Comparison of ENCODE assay signal across 30 cellular contexts in the genomic region with DNA sequence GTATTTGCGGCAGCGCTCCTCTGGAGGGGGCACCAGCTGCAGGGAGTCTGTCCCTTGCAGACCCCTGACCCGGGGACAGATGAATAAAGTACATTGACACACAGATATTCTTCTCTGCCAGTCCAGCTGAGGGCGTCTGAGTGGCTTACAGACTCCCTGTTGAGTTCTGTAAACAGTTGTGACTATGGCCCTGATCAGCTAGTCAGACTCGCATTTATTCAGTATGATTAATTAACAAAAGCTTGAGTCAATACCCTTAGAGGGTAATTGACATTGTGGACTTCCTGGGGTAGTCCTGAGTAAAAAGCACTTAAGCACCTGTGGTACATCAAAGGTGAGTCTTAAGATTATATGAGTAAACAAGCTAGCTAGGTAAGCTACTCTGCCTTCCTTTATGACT. TPM values are rescaled to one million over a fixed set of nuclear protein-coding genes. Genes with fewer than 3 reads are reported as not detected.
DNase-seq lines count a peak whose midpoint lies in the region; ATAC-seq lines count a peak whose summit lies in the region.
"Had no signal": no experiment of that assay in that cellular context is flagged by ENCODE, and none has a peak within 500 bp of the region (broad histone marks: within the 10 kb centered on the region; RNA-seq: fewer than 3 reads in every experiment).

No MANE protein-coding gene starts in this region.

- no peaks in the 10 kb centered on the region for H3K36me3 Mint-ChIP-seq in activated naive CD4-positive, alpha-beta T cell treated with anti-CD3 and anti-CD28 coated beads for 36 hours (ENCODE audit: low read depth)
- H3K36me3 Mint-ChIP-seq: activated CD8-positive, alpha-beta memory T cell treated with anti-CD3 and anti-CD28 coated beads, Interleukin-2, amount 10 ng/mL, durations not matched to agents 7 days and 5 days; CD4-positive, CD25-positive, alpha-beta regulatory T cell had no signal

- no peaks in the 10 kb centered on the region for H3K4me1 Mint-ChIP-seq in activated naive CD4-positive, alpha-beta T cell treated with anti-CD3 and anti-CD28 coated beads for 36 hours (ENCODE audit: low read depth)
- H3K4me1 Mint-ChIP-seq: activated CD8-positive, alpha-beta memory T cell treated with anti-CD3 and anti-CD28 coated beads, Interleukin-2, amount 10 ng/mL, durations not matched to agents 7 days and 5 days; CD4-positive, CD25-positive, alpha-beta regulatory T cell; nephron had no signal

- ATAC-seq in GM18520 (IDR thresholded peaks at IDR 0.05; ENCODE audit: unreplicated experiment) (no peak), GM21737 (IDR thresholded peaks at IDR 0.05; ENCODE audit: unreplicated experiment) (no peak)
- ATAC-seq: activated CD8-positive, alpha-beta memory T cell treated with anti-CD3 and anti-CD28 coated beads, Interleukin-2, amount 10 ng/mL, durations not matched to agents 7 days and 5 days; activated T-cell treated with anti-CD3 and anti-CD28 coated beads, Interleukin-2, amount 50 U/mL, for 72 hours; K562; mucosa of descending colon had no signal

- no peaks in the 10 kb centered on the region for H3K27me3 Mint-ChIP-seq in activated naive CD4-positive, alpha-beta T cell treated with anti-CD3 and anti-CD28 coated beads for 36 hours (ENCODE audit: low read depth)
- H3K27me3 Mint-ChIP-seq: activated CD8-positive, alpha-beta memory T cell treated with anti-CD3 and anti-CD28 coated beads, Interleukin-2, amount 10 ng/mL, durations not matched to agents 7 days and 5 days; CD4-positive, CD25-positive, alpha-beta regulatory T cell had no signal

- intact Hi-C loops in activated naive CD4-positive, alpha-beta T cell treated with anti-CD3 and anti-CD28 coated beads for 36 hours (cut with micrococcal nuclease): no loop called here

- H3K27ac Mint-ChIP-seq in activated naive CD4-positive, alpha-beta T cell treated with anti-CD3 and anti-CD28 coated beads for 36 hours: no peak overlapping the region
- H3K27ac Mint-ChIP-seq: activated CD8-positive, alpha-beta memory T cell treated with anti-CD3 and anti-CD28 coated beads, Interleukin-2, amount 10 ng/mL, durations not matched to agents 7 days and 5 days; activated T-cell treated with anti-CD3 and anti-CD28 coated beads, Interleukin-2, amount 50 U/mL, for 72 hours; CD4-positive, CD25-positive, alpha-beta regulatory T cell; nephron had no signal

- H3K4me3 Mint-ChIP-seq in activated naive CD4-positive, alpha-beta T cell treated with anti-CD3 and anti-CD28 coated beads for 36 hours: no peak overlapping the region
- H3K4me3 Mint-ChIP-seq: activated CD8-positive, alpha-beta memory T cell treated with anti-CD3 and anti-CD28 coated beads, Interleukin-2, amount 10 ng/mL, durations not matched to agents 7 days and 5 days; activated T-cell treated with anti-CD3 and anti-CD28 coated beads, Interleukin-2, amount 50 U/mL, for 72 hours; CD4-positive, CD25-positive, alpha-beta regulatory T cell; nephron had no signal

- peak; percentile 0 for DNase-seq in DMS 273 (lab: John Stamatoyannopoulos, UW; ENCODE audit: unreplicated experiment)
- no peak for DNase-seq in DMS 273 treated with DMSO at 0.1 percent for 48 hours (lab: John Stamatoyannopoulos, UW)
- peak; percentile 55 for DNase-seq in HT-29 (ENCODE audit: low spot score)
- DNase-seq in NCI-H774 (lab: John Stamatoyannopoulos, UW): peak; percentile 11
- DNase-seq in iPS DF 4.7 (ENCODE audit: extremely low read depth, low spot score): peak; percentile 30
- DNase-seq in activated naive CD4-positive, alpha-beta T cell treated with anti-CD3 and anti-CD28 coated beads for 36 hours: no peak
- DNase-seq: 8988T; activated CD4-positive, alpha-beta T cell treated with anti-CD3 and anti-CD28 coated beads, Interleukin-2, amount 50 U/mL, for 1 hour; activated CD8-positive, alpha-beta memory T cell treated with anti-CD3 and anti-CD28 coated beads, Interleukin-2, amount 10 ng/mL, durations not matched to agents 7 days and 5 days; activated naive CD4-positive, alpha-beta T cell treated with anti-CD3 and anti-CD28 coated beads, Interleukin-2, amount 50 U/mL, for 16 hours; activated T-cell treated with anti-CD3 and anti-CD28 coated beads, Interleukin-2, amount 50 U/mL, for 72 hours; amygdala; CD4-positive, CD25-positive, alpha-beta regulatory T cell; HCEC 1CT; MM.1S; mucosa of descending colon; NCI-H1436 treated with DMSO at 0.1 percent for 48 hours; NCI-H524; stimulated activated naive CD4-positive, alpha-beta T cell treated with Interleukin-2 at 50 U/mL for 16 hours had no signal

- CTCF ChIA-PET in activated naive CD4-positive, alpha-beta T cell treated with anti-CD3 and anti-CD28 coated beads for 36 hours (lab: Charles Lee): no interaction called here

- peaks cover 7% of the 10 kb centered on the region for H3K9me3 Mint-ChIP-seq in activated naive CD4-positive, alpha-beta T cell treated with anti-CD3 and anti-CD28 coated beads for 36 hours

RNA-seq across cellular contexts. Expression of gene ANKRD30A, which starts 21.0 kb away (rescaled TPM):
- total RNA-seq in HT-29 (2014; rRNA removed; shearing (Covaris generic)): not detected in 2 replicates
- total RNA-seq in activated naive CD4-positive, alpha-beta T cell treated with anti-CD3 and anti-CD28 coated beads for 36 hours: not detected
- total RNA-seq: activated CD8-positive, alpha-beta memory T cell treated with anti-CD3 and anti-CD28 coated beads, Interleukin-2, amount 10 ng/mL, durations not matched to agents 7 days and 5 days; activated T-cell treated with anti-CD3 and anti-CD28 coated beads, Interleukin-2, amount 50 U/mL, for 72 hours; CD4-positive, CD25-positive, alpha-beta regulatory T cell; chondrocyte; glomerular endothelial cell; kidney epithelial cell; lung; mucosa of descending colon; osteoblast; T-helper 2 cell treated with Interferon-gamma antibody and Interleukin-4, amounts not matched to agents 100 ng/mL and 5 ng/mL, for 36 hours; temporal lobe had no signal

Comparison
In these comparisons a context has a peak if more than half of its experiments do, and no peak if none do; other contexts are left out.
1. DNase-seq: peak in DMS 273 (single experiment), HT-29 (single experiment), NCI-H774 (single experiment) and iPS DF 4.7 (single experiment); none in DMS 273 treated with DMSO at 0.1 percent for 48 hours (single experiment) and activated naive CD4-positive, alpha-beta T cell treated with anti-CD3 and anti-CD28 coated beads for 36 hours (single experiment).